15 cellular contexts compared by ENCODE assay signal in genomic region chr6:17610835-17611234, GRCh38.
"Had no signal": no experiment of that assay in that cellular context is flagged by ENCODE, and none has a peak within 500 bp of the region (broad histone marks: within the 10 kb centered on the region; RNA-seq: fewer than 3 reads in every experiment).

No MANE protein-coding gene starts in this region.

- H3K27me3 Mint-ChIP-seq: activated CD4-positive, alpha-beta memory T cell treated with anti-CD3 and anti-CD28 coated beads, Interleukin-2, amount 10 ng/mL, durations not matched to agents 7 days and 5 days; activated CD4-positive, alpha-beta T cell treated with anti-CD3 and anti-CD28 coated beads for 36 hours; stimulated activated memory B cell treated with anti-CD40 and anti-IgM and Interleukin-4, amounts not matched to agents 10 μg/mL and 1 μg/mL and 100 μg/mL, for 72 hours had no signal

- H3K27ac Mint-ChIP-seq: activated CD4-positive, alpha-beta memory T cell treated with anti-CD3 and anti-CD28 coated beads, Interleukin-2, amount 10 ng/mL, durations not matched to agents 7 days and 5 days; activated naive CD4-positive, alpha-beta T cell treated with anti-CD3 and anti-CD28 coated beads, Interleukin-2, amount 50 U/mL, for 72 hours; endodermal cell; stimulated activated memory B cell treated with anti-CD40 and anti-IgM and Interleukin-4, amounts not matched to agents 10 μg/mL and 1 μg/mL and 100 μg/mL, for 72 hours had no signal

- H3K4me1 Mint-ChIP-seq: activated CD4-positive, alpha-beta memory T cell treated with anti-CD3 and anti-CD28 coated beads, Interleukin-2, amount 10 ng/mL, durations not matched to agents 7 days and 5 days; endodermal cell; stimulated activated memory B cell treated with anti-CD40 and anti-IgM and Interleukin-4, amounts not matched to agents 10 μg/mL and 1 μg/mL and 100 μg/mL, for 72 hours had no signal

- H3K4me3 Mint-ChIP-seq: activated CD4-positive, alpha-beta memory T cell treated with anti-CD3 and anti-CD28 coated beads, Interleukin-2, amount 10 ng/mL, durations not matched to agents 7 days and 5 days; activated CD4-positive, alpha-beta T cell treated with anti-CD3 and anti-CD28 coated beads for 36 hours; endodermal cell; stimulated activated memory B cell treated with anti-CD40 and anti-IgM and Interleukin-4, amounts not matched to agents 10 μg/mL and 1 μg/mL and 100 μg/mL, for 72 hours had no signal

- H3K4me3 ChIP-seq: breast epithelium, spleen, tibial nerve had no signal

- DNase-seq: activated CD4-positive, alpha-beta memory T cell treated with anti-CD3 and anti-CD28 coated beads, Interleukin-2, amount 10 ng/mL, durations not matched to agents 7 days and 5 days; activated CD4-positive, alpha-beta T cell treated with anti-CD3 and anti-CD28 coated beads for 36 hours; activated CD8-positive, alpha-beta memory T cell treated with anti-CD3 and anti-CD28 coated beads, Interleukin-2, amount 50 U/mL, for 4 hours; endodermal cell; left cardiac atrium; mesenchymal stem cell; posterior cingulate gyrus; right cardiac atrium; spleen; stimulated activated CD4-positive, alpha-beta T cell treated with anti-CD3 and anti-CD28 coated beads, Interleukin-1b, Interleukin-23, amount 100 ng/mL, for 48 hours had no signal

- H3K27me3 ChIP-seq: breast epithelium, spleen, tibial nerve had no signal

- H3K9me3 Mint-ChIP-seq: activated CD4-positive, alpha-beta memory T cell treated with anti-CD3 and anti-CD28 coated beads, Interleukin-2, amount 10 ng/mL, durations not matched to agents 7 days and 5 days; activated naive CD4-positive, alpha-beta T cell treated with anti-CD3 and anti-CD28 coated beads, Interleukin-2, amount 50 U/mL, for 72 hours; endodermal cell; stimulated activated memory B cell treated with anti-CD40 and anti-IgM and Interleukin-4, amounts not matched to agents 10 μg/mL and 1 μg/mL and 100 μg/mL, for 72 hours had no signal

- H3K27ac ChIP-seq: breast epithelium, spleen, tibial nerve, VCaP had no signal

- H3K4me1 ChIP-seq: breast epithelium, spleen, tibial nerve had no signal

- ATAC-seq: activated CD4-positive, alpha-beta T cell treated with anti-CD3 and anti-CD28 coated beads for 36 hours; activated naive CD4-positive, alpha-beta T cell treated with anti-CD3 and anti-CD28 coated beads, Interleukin-2, amount 50 U/mL, for 72 hours; left cardiac atrium; right cardiac atrium; stimulated activated memory B cell treated with anti-CD40 and anti-IgM and Interleukin-4, amounts not matched to agents 10 μg/mL and 1 μg/mL and 100 μg/mL, for 72 hours had no signal

- H3K9me3 ChIP-seq: breast epithelium, spleen, tibial nerve had no signal
